ENCODE assay signal across 8 cellular contexts in the genomic region with DNA sequence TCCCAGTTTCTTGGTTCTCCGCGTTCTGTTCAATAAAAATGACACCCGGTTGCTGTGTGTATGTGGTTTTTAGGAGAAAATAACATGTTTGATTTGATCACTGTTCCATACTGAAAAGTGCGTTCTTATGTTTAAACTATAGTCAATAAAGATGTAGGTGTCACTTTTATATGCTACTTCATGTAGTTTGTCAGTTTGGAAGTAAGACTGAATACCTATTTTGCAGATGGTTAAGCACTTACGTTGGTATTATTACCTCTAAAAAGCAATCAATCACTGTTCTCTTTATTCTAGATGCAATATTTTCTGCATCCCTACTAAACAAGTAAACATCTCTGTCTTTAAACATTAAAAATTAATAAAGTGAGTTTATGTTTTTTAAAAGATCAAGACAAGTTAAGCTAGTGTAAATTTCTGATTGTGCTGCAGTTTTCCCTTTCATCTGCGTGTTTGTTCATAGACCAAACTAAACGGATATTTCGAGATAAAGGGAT. TPM values are rescaled to one million over a fixed set of nuclear protein-coding genes. Genes with fewer than 3 reads are reported as not detected.
A peak's percentile ranks its signal among the peaks of the same experiment; 100 is the strongest.
DNase-seq lines count a peak whose midpoint lies in the region; ATAC-seq and TF ChIP-seq lines count a peak whose summit lies in the region.

No MANE protein-coding gene starts in this region.

- 1 to 3% (median 2%) methylated on average over 8 of the region's 8 CpGs for WGBS in adrenal gland, 4 donors

- TF ChIP-seq CTCF in right atrium auricular region (IDR thresholded peaks at IDR 0.05) (no peak), adrenal gland (IDR thresholded peaks at IDR 0.05) (no peak), lower lobe of right lung (IDR thresholded peaks at IDR 0.05) (no peak), uterus (IDR thresholded peaks at IDR 0.05) (no peak)

- H3K4me1 ChIP-seq in right atrium auricular region, result peaks cover 0 to 27% of the 10 kb centered on the region in 2 donors
- peaks cover 0 to 6% of the 10 kb centered on the region in 2 donors for H3K4me1 ChIP-seq in adrenal gland (replicated peaks in 1 of 2)
- peaks cover 15% of the 10 kb centered on the region for H3K4me1 ChIP-seq in lower lobe of right lung
- H3K4me1 ChIP-seq in uterus, result no peaks in the 10 kb centered on the region

- H3K27me3 ChIP-seq in right atrium auricular region, result no peaks in the 10 kb centered on the region
- H3K27me3 ChIP-seq in adrenal gland, result no peaks in the 10 kb centered on the region
- H3K27me3 ChIP-seq in lower lobe of right lung (ENCODE audit: low read depth), result no peaks in the 10 kb centered on the region
- no peaks in the 10 kb centered on the region for H3K27me3 ChIP-seq in uterus

- H3K4me3 ChIP-seq in right atrium auricular region (peak overlapping the region; percentile 55 to 80), adrenal gland (peak overlapping the region in 3 of 4 donors; percentile 41 to 72 (median 64)), lower lobe of right lung (peak overlapping the region; percentile 71), uterus (peak overlapping the region; percentile 51 to 75)

- no peak for DNase-seq in right atrium auricular region (ENCODE audit: low spot score)
- DNase-seq in left ventricle myocardium superior, result no peak
- no peak for DNase-seq in adrenal gland
- DNase-seq in lower lobe of right lung, result no peak
- DNase-seq in uterus, result no peak
- DNase-seq in left colon, result no peak
- no peak for DNase-seq in foreskin melanocyte

- H3K27ac ChIP-seq in right atrium auricular region (no peak overlapping the region), adrenal gland (peak overlapping the region in 1 of 5 donors; percentile 92), lower lobe of right lung (no peak overlapping the region), uterus (no peak overlapping the region)

- intact Hi-C loops in left ventricle myocardium superior (cut with micrococcal nuclease), result no loop called here
- intact Hi-C loops in adrenal gland (cut with DNase I), result loop anchor here in 1 of 2 donors (10.0 kb wide), 1 partner anchor 251 kb away; a partner anchor contains a TSS
- intact Hi-C loops in lower lobe of right lung (cut with DNase I), result no loop called here
- intact Hi-C loops in uterus (cut with DNase I; ENCODE audit: low total_unique reads), result no loop called here
- intact Hi-C loops in left colon (cut with DNase I, micrococcal nuclease), result no loop called here

- TF ChIP-seq POLR2A in adrenal gland (IDR thresholded peaks at IDR 0.05), result no peak
- TF ChIP-seq POLR2A in uterus (IDR thresholded peaks at IDR 0.05), result no peak

- H3K9me3 ChIP-seq in right atrium auricular region (no peaks in the 10 kb centered on the region), adrenal gland (replicated peaks in 1 of 3) (no peaks in the 10 kb centered on the region), lower lobe of right lung (no peaks in the 10 kb centered on the region), uterus (no peaks in the 10 kb centered on the region)

- ATAC-seq in left ventricle myocardium superior, result no peak
- no peak for ATAC-seq in lower lobe of right lung
- no peak for ATAC-seq in left colon
- ATAC-seq in GM18868 (IDR thresholded peaks at IDR 0.05; ENCODE audit: unreplicated experiment), result no peak

- H3K36me3 ChIP-seq in right atrium auricular region (no peaks in the 10 kb centered on the region), adrenal gland (replicated peaks in 1 of 2) (no peaks in the 10 kb centered on the region), lower lobe of right lung (no peaks in the 10 kb centered on the region), uterus (no peaks in the 10 kb centered on the region)

RNA-seq across cellular contexts. Expression of a gene that starts 0.7 kb away (rescaled TPM):
- total RNA-seq in right atrium auricular region (1 to 10 TPM in 1 of 2 donors, under 1 TPM in 1; 0.24 to 1.4 TPM), left ventricle myocardium superior (0.64 TPM), adrenal gland (1 to 10 TPM in 6 of 8 donors, under 1 TPM in 2; 0.48 to 3.2 (median 1.4) TPM), lower lobe of right lung (1.8 TPM), uterus (10 to 100 TPM in 1 of 4 donors, 1 to 10 TPM in 1, not detected in 2; 1.0 to 31.0 TPM), left colon (1 to 10 TPM; 3.5 to 8.6 TPM)
- 1 to 10 TPM in 1 of 3 donors, under 1 TPM in 2; 0.30 to 2.8 (median 0.64) TPM for polyA plus RNA-seq in adrenal gland

RNA-seq across cellular contexts. Expression of a gene that starts 19.7 kb away (rescaled TPM):
- total RNA-seq in right atrium auricular region (10 to 100 TPM; 20.3 to 36.0 TPM), left ventricle myocardium superior (47.8 TPM), adrenal gland (10 to 100 TPM; 24.5 to 62.0 (median 37.4) TPM), lower lobe of right lung (26.3 TPM), uterus (10 to 100 TPM; 22.6 to 59.7 (median 43.0) TPM), left colon (10 to 100 TPM; 40.4 to 43.5 TPM)
- polyA plus RNA-seq in adrenal gland, result 10 to 100 TPM in 1 of 3 donors, 1 to 10 TPM in 2; 8.6 to 44.9 (median 8.8) TPM
